2 cellular contexts compared by ENCODE assay signal in genomic region chrX:150018931-150019331, GRCh38.
A peak's percentile ranks its signal among the peaks of the same experiment; 100 is the strongest.
TF ChIP-seq lines count a peak whose summit lies in the region.

No MANE protein-coding gene starts in this region.

TF ChIP-seq in IMR-90, 13 proteins besides CTCF, POLR2A, EP300 and RAD21:
- no peak for TF ChIP-seq USF2 (IDR thresholded peaks at IDR 0.05; ENCODE audit: low read depth, low read length)
- TF ChIP-seq CEBPB (IDR thresholded peaks at IDR 0.05; ENCODE audit: low read depth, low read length): peak; percentile 34; the same call in 1 of the 2 replicates
- 0 out of 2 replicates have a peak, but pooled peaks have one; percentile 8 for TF ChIP-seq MAZ (IDR thresholded peaks at IDR 0.05; ENCODE audit: borderline replicate concordance, low read depth, low read length)

TF ChIP-seq in liver, 16 proteins besides CTCF, POLR2A, EP300 and RAD21:
- no peak for TF ChIP-seq MAX (IDR thresholded peaks at IDR 0.05)
- TF ChIP-seq JUND (IDR thresholded peaks at IDR 0.05): no peak
- TF ChIP-seq REST (IDR thresholded peaks at IDR 0.05): no peak
- TF ChIP-seq NR2F2 (IDR thresholded peaks at IDR 0.05): no peak
- no peak for TF ChIP-seq YY1 (IDR thresholded peaks at IDR 0.05)
- no peak for TF ChIP-seq ZBTB33 (IDR thresholded peaks at IDR 0.05)
